18 cellular contexts compared by ENCODE assay signal in the genomic region with DNA sequence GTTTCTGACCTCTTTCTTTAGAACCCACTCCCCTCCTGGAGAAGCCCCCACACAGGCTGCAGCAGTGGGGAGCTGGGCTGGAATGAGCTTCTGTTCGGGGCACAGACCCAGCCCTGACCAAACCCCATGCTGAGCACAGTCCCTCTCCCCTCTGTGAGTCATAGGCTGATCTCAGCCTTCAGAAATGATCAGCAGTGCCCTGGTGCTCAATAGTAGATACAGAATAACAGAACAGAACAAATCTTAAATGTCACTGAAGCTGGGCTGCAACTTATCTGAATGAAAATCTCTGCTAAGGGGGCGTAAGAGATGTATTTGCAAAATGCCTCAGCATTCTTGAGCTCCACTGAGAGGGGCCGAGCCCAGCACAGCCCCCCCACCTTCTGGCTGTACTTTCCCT. TPM values are rescaled to one million over a fixed set of nuclear protein-coding genes. Genes with fewer than 3 reads are reported as not detected.
DNase-seq lines count a peak whose midpoint lies in the region; ATAC-seq and TF ChIP-seq lines count a peak whose summit lies in the region.
"Had no signal": no experiment of that assay in that cellular context is flagged by ENCODE, and none has a peak within 500 bp of the region (broad histone marks: within the 10 kb centered on the region; RNA-seq: fewer than 3 reads in every experiment).

No MANE protein-coding gene starts in this region.

- H3K27ac ChIP-seq in AG04450 (ENCODE audit: low read depth, low read length) (peak overlapping the region; percentile 31), HUES48 (ENCODE audit: low read depth, low read length) (peak overlapping the region; percentile 42), mesodermal cell (ENCODE audit: low read depth, low read length, severe bottlenecking) (peak overlapping the region; percentile 49)
- H3K27ac ChIP-seq: A549, psoas muscle, RWPE1 had no signal

- CTCF ChIA-PET in AG04450 (lab: Charles Lee): no interaction called here

- POLR2A ChIA-PET in AG04450 (lab: Yijun Ruan, JAX): no interaction called here

- H3K27ac Mint-ChIP-seq in activated CD4-positive, alpha-beta T cell treated with anti-CD3 and anti-CD28 coated beads, Interleukin-2, amount 10 ng/mL, durations not matched to agents 24 days and 14 days: no peak overlapping the region
- H3K27ac Mint-ChIP-seq: activated naive CD4-positive, alpha-beta T cell treated with anti-CD3 and anti-CD28 coated beads, Interleukin-2, amount 10 ng/mL, durations not matched to agents 7 days and 5 days; endodermal cell had no signal

- no peak for TF ChIP-seq CTCF in AG04450 (IDR thresholded peaks at IDR 0.05; ENCODE audit: low read depth, low read length)
- no peak for TF ChIP-seq CTCF in GM13976 (IDR thresholded peaks at IDR 0.05; ENCODE audit: borderline replicate concordance, control extremely low read depth, extremely low read depth, insufficient read depth, missing control alignments)

- H3K4me3 Mint-ChIP-seq in activated CD4-positive, alpha-beta T cell treated with anti-CD3 and anti-CD28 coated beads, Interleukin-2, amount 10 ng/mL, durations not matched to agents 24 days and 14 days: no peak overlapping the region
- H3K4me3 Mint-ChIP-seq: activated naive CD4-positive, alpha-beta T cell treated with anti-CD3 and anti-CD28 coated beads, Interleukin-2, amount 10 ng/mL, durations not matched to agents 7 days and 5 days; endodermal cell had no signal

- H3K27me3 ChIP-seq in AG04450 (ENCODE audit: control insufficient read depth, insufficient read depth, low read length) (no peaks in the 10 kb centered on the region), HUES48 (ENCODE audit: control insufficient read depth, insufficient read depth, low read length) (no peaks in the 10 kb centered on the region)

- H3K4me1 ChIP-seq in HUES48 (ENCODE audit: control insufficient read depth, insufficient read depth, low read length): no peaks in the 10 kb centered on the region
- peaks cover 14% of the 10 kb centered on the region for H3K4me1 ChIP-seq in mesodermal cell (ENCODE audit: control insufficient read depth, insufficient read depth, low read length, poor library complexity, severe bottlenecking)
- H3K4me1 ChIP-seq: A549, psoas muscle had no signal

- H3K9me3 Mint-ChIP-seq in activated CD4-positive, alpha-beta T cell treated with anti-CD3 and anti-CD28 coated beads, Interleukin-2, amount 10 ng/mL, durations not matched to agents 24 days and 14 days: peaks cover 15% of the 10 kb centered on the region

- H3K9ac ChIP-seq in HUES48 (ENCODE audit: low read depth, low read length): no peak overlapping the region

- H3K4me1 Mint-ChIP-seq in activated CD4-positive, alpha-beta T cell treated with anti-CD3 and anti-CD28 coated beads, Interleukin-2, amount 10 ng/mL, durations not matched to agents 24 days and 14 days: no peaks in the 10 kb centered on the region
- H3K4me1 Mint-ChIP-seq: activated naive CD4-positive, alpha-beta T cell treated with anti-CD3 and anti-CD28 coated beads, Interleukin-2, amount 10 ng/mL, durations not matched to agents 7 days and 5 days; endodermal cell had no signal

- DNase-seq in AG04450 (ENCODE audit: low read depth, low spot score) (no peak), brain pericyte (ENCODE audit: low read depth, low spot score) (peak; percentile 24), GM13976 (ENCODE audit: low spot score) (no peak), NCI-H2227 (lab: John Stamatoyannopoulos, UW; ENCODE audit: unreplicated experiment) (no peak)
- DNase-seq in activated CD4-positive, alpha-beta T cell treated with anti-CD3 and anti-CD28 coated beads, Interleukin-2, amount 10 ng/mL, durations not matched to agents 24 days and 14 days: no peak
- DNase-seq: activated naive CD4-positive, alpha-beta T cell treated with anti-CD3 and anti-CD28 coated beads, Interleukin-2, amount 10 ng/mL, durations not matched to agents 7 days and 5 days; caudate nucleus; endodermal cell; mucosa of descending colon; NCI-H82; psoas muscle; stimulated activated CD4-positive, alpha-beta T cell treated with anti-CD3 and anti-CD28 coated beads, Interleukin-15, amount 100 ng/mL, for 24 hours; T-helper 1 cell had no signal

- H3K36me3 ChIP-seq in HUES48 (ENCODE audit: control insufficient read depth, insufficient read depth, low read length): peaks cover 6% of the 10 kb centered on the region
- peaks cover 16% of the 10 kb centered on the region for H3K36me3 ChIP-seq in mesodermal cell (ENCODE audit: control insufficient read depth, insufficient read depth, low read length)

- H3K36me3 Mint-ChIP-seq in activated CD4-positive, alpha-beta T cell treated with anti-CD3 and anti-CD28 coated beads, Interleukin-2, amount 10 ng/mL, durations not matched to agents 24 days and 14 days (ENCODE audit: low read depth): peaks cover 42% of the 10 kb centered on the region

- no peaks in the 10 kb centered on the region for H3K27me3 Mint-ChIP-seq in activated CD4-positive, alpha-beta T cell treated with anti-CD3 and anti-CD28 coated beads, Interleukin-2, amount 10 ng/mL, durations not matched to agents 24 days and 14 days
- H3K27me3 Mint-ChIP-seq: activated naive CD4-positive, alpha-beta T cell treated with anti-CD3 and anti-CD28 coated beads, Interleukin-2, amount 10 ng/mL, durations not matched to agents 7 days and 5 days had no signal

- H3K9me3 ChIP-seq in AG04450 (ENCODE audit: control insufficient read depth, insufficient read depth, low read length) (peaks cover 29% of the 10 kb centered on the region), HUES48 (ENCODE audit: control insufficient read depth, insufficient read depth, low read length) (0 out of 2 replicates have a peak, but pooled peaks cover 2% of the 10 kb centered on the region), mesodermal cell (ENCODE audit: control insufficient read depth, low read length) (peaks cover 20% of the 10 kb centered on the region)
- H3K9me3 ChIP-seq: psoas muscle had no signal

- in situ Hi-C loops in GM13976 (cut with MboI; ENCODE audit: low sequenced_read_pairs, unreplicated experiment): no loop called here

- 50 to 67% methylated on average over 2 of the region's 3 CpGs for WGBS in mesodermal cell (ENCODE audit: insufficient coverage in 2 of 2), 2 experiments

- no peak for ATAC-seq in GM18517 (IDR thresholded peaks at IDR 0.05; ENCODE audit: unreplicated experiment)
- ATAC-seq: A549, mucosa of descending colon, psoas muscle had no signal

- H3K4me3 ChIP-seq in AG04450 (ENCODE audit: low read depth, low read length) (no peak overlapping the region), HUES48 (ENCODE audit: low read depth, low read length) (no peak overlapping the region), mesodermal cell (ENCODE audit: extremely low read depth, insufficient read depth, low read length, poor library complexity, severe bottlenecking) (no peak overlapping the region)
- H3K4me3 ChIP-seq: A549, mucosa of descending colon, psoas muscle had no signal

- intact Hi-C loops in activated CD4-positive, alpha-beta T cell treated with anti-CD3 and anti-CD28 coated beads, Interleukin-2, amount 10 ng/mL, durations not matched to agents 24 days and 14 days (cut with micrococcal nuclease): no loop called here

RNA-seq across cellular contexts. Expression of a gene that starts 10.0 kb away (rescaled TPM):
- 3.2 and 4.1 TPM in 2 replicates for polyA plus RNA-seq in AG04450 (2011; rRNA removed)
- 1.6 and 4.0 TPM in 2 replicates for polyA minus RNA-seq in AG04450 (2011; rRNA and poly(A)+ RNA removed)
- 4.2 TPM for polyA plus RNA-seq in mesodermal cell (2013, experiment 1 of 2)
- 4.8 TPM for polyA plus RNA-seq in mesodermal cell (2013, experiment 2 of 2)
- 2.3 and 2.6 TPM in 2 replicates for total RNA-seq in activated CD4-positive, alpha-beta T cell treated with anti-CD3 and anti-CD28 coated beads, Interleukin-2, amount 10 ng/mL, durations not matched to agents 24 days and 14 days
- polyA plus RNA-seq: A549 had no signal

RNA-seq across cellular contexts. Expression of a gene that starts 24.3 kb away (rescaled TPM):
- polyA plus RNA-seq in AG04450 (2011; rRNA removed): 5.8 and 6.6 TPM in 2 replicates
- 5.7 and 10.8 TPM in 2 replicates for polyA minus RNA-seq in AG04450 (2011; rRNA and poly(A)+ RNA removed)
- polyA plus RNA-seq in mesodermal cell (2013, experiment 1 of 2): 5.0 TPM
- polyA plus RNA-seq in mesodermal cell (2013, experiment 2 of 2): 7.2 TPM
- 4.6 and 5.3 TPM in 2 replicates for total RNA-seq in activated CD4-positive, alpha-beta T cell treated with anti-CD3 and anti-CD28 coated beads, Interleukin-2, amount 10 ng/mL, durations not matched to agents 24 days and 14 days
- polyA plus RNA-seq: A549 had no signal

RNA-seq across cellular contexts. Expression of a gene that starts 50.4 kb away (rescaled TPM):
- polyA plus RNA-seq in AG04450 (2011; rRNA removed): 14.5 and 19.3 TPM in 2 replicates
- 10.5 and 15.6 TPM in 2 replicates for polyA minus RNA-seq in AG04450 (2011; rRNA and poly(A)+ RNA removed)
- polyA plus RNA-seq in mesodermal cell (2013, experiment 1 of 2): 8.4 TPM
- polyA plus RNA-seq in mesodermal cell (2013, experiment 2 of 2): 11.0 TPM
- total RNA-seq in activated CD4-positive, alpha-beta T cell treated with anti-CD3 and anti-CD28 coated beads, Interleukin-2, amount 10 ng/mL, durations not matched to agents 24 days and 14 days: 0.51 and 0.78 TPM in 2 replicates
- polyA plus RNA-seq: A549 had no signal
